ENCODE assay signal across 32 cellular contexts in genomic region chr15:38740206-38740605, GRCh38.
"Had no signal": no experiment of that assay in that cellular context is flagged by ENCODE, and none has a peak within 500 bp of the region (broad histone marks: within the 10 kb centered on the region; RNA-seq: fewer than 3 reads in every experiment).

No MANE protein-coding gene starts in this region.

- H3K27ac Mint-ChIP-seq: activated CD4-positive, alpha-beta memory T cell treated with anti-CD3 and anti-CD28 coated beads for 36 hours; activated CD4-positive, alpha-beta T cell treated with anti-CD3 and anti-CD28 coated beads for 36 hours; activated CD4-positive, alpha-beta T cell treated with anti-CD3 and anti-CD28 coated beads, Interleukin-2, amount 10 ng/mL, durations not matched to agents 24 days and 14 days; activated CD8-positive, alpha-beta memory T cell treated with anti-CD3 and anti-CD28 coated beads, Interleukin-2, amount 10 ng/mL, durations not matched to agents 7 days and 5 days; activated CD8-positive, alpha-beta T cell treated with anti-CD3 and anti-CD28 coated beads, Interleukin-2, amount 10 ng/mL, durations not matched to agents 7 days and 5 days; activated naive CD4-positive, alpha-beta T cell treated with anti-CD3 and anti-CD28 coated beads, Interleukin-2, amount 10 ng/mL, durations not matched to agents 7 days and 5 days; activated naive CD4-positive, alpha-beta T cell treated with anti-CD3 and anti-CD28 coated beads, Interleukin-2, amount 50 U/mL, for 72 hours; activated naive CD8-positive, alpha-beta T cell treated with anti-CD3 and anti-CD28 coated beads, Interleukin-2, amount 10 ng/mL, durations not matched to agents 7 days and 5 days; activated T-helper 1 cell treated with anti-CD3 and anti-CD28 coated beads, Interleukin-12 subunit alpha, Interleukin-12 subunit beta, Interleukin-2, Interleukin-4 antibody, amounts not matched to agents 30 ng/mL and 10 ng/mL and 1 ng/mL, durations not matched to agents 14 hours and 24 hours and 36 hours; activated T-helper 2 cell treated with anti-CD3 and anti-CD28 coated beads, Interferon-gamma antibody, Interleukin-2, Interleukin-4, amounts not matched to agents 10 μg/mL and 5 μg/mL and 100 μg/mL, durations not matched to agents 14 hours and 24 hours and 36 hours; T-helper 17 cell; T-helper 2 cell treated with Interferon-gamma antibody and Interleukin-4, amounts not matched to agents 5 μg/mL and 100 μg/mL, for 36 hours had no signal

- H3K27me3 ChIP-seq: body of pancreas, cardiac muscle cell, colonic mucosa, esophagus squamous epithelium had no signal

- H3K4me3 ChIP-seq: body of pancreas, cardiac muscle cell, colonic mucosa, esophagus squamous epithelium had no signal

- H3K27ac ChIP-seq: body of pancreas, cardiac muscle cell, colonic mucosa, epithelial cell of prostate, esophagus squamous epithelium had no signal

- H3K4me1 ChIP-seq: body of pancreas, colonic mucosa, esophagus squamous epithelium had no signal

- ATAC-seq: activated CD4-positive, alpha-beta T cell treated with anti-CD3 and anti-CD28 coated beads for 36 hours; activated CD8-positive, alpha-beta memory T cell treated with anti-CD3 and anti-CD28 coated beads, Interleukin-2, amount 10 ng/mL, durations not matched to agents 7 days and 5 days; activated CD8-positive, alpha-beta T cell treated with anti-CD3 and anti-CD28 coated beads, Interleukin-2, amount 10 ng/mL, durations not matched to agents 7 days and 5 days; activated naive CD4-positive, alpha-beta T cell treated with anti-CD3 and anti-CD28 coated beads, Interleukin-2, amount 50 U/mL, for 72 hours; body of pancreas; T-helper 17 cell had no signal

- H3K36me3 Mint-ChIP-seq: activated CD4-positive, alpha-beta memory T cell treated with anti-CD3 and anti-CD28 coated beads for 36 hours; activated naive CD4-positive, alpha-beta T cell treated with anti-CD3 and anti-CD28 coated beads, Interleukin-2, amount 10 ng/mL, durations not matched to agents 7 days and 5 days; activated naive CD4-positive, alpha-beta T cell treated with anti-CD3 and anti-CD28 coated beads, Interleukin-2, amount 50 U/mL, for 72 hours; activated naive CD8-positive, alpha-beta T cell treated with anti-CD3 and anti-CD28 coated beads, Interleukin-2, amount 10 ng/mL, durations not matched to agents 7 days and 5 days had no signal

- H3K9me3 Mint-ChIP-seq: activated CD4-positive, alpha-beta memory T cell treated with anti-CD3 and anti-CD28 coated beads for 36 hours; activated CD4-positive, alpha-beta T cell treated with anti-CD3 and anti-CD28 coated beads, Interleukin-2, amount 10 ng/mL, durations not matched to agents 24 days and 14 days; activated naive CD4-positive, alpha-beta T cell treated with anti-CD3 and anti-CD28 coated beads, Interleukin-2, amount 10 ng/mL, durations not matched to agents 7 days and 5 days; activated naive CD4-positive, alpha-beta T cell treated with anti-CD3 and anti-CD28 coated beads, Interleukin-2, amount 50 U/mL, for 72 hours; activated naive CD8-positive, alpha-beta T cell treated with anti-CD3 and anti-CD28 coated beads, Interleukin-2, amount 10 ng/mL, durations not matched to agents 7 days and 5 days; activated T-helper 1 cell treated with anti-CD3 and anti-CD28 coated beads, Interleukin-12 subunit alpha, Interleukin-12 subunit beta, Interleukin-2, Interleukin-4 antibody, amounts not matched to agents 30 ng/mL and 10 ng/mL and 1 ng/mL, durations not matched to agents 14 hours and 24 hours and 36 hours; activated T-helper 2 cell treated with anti-CD3 and anti-CD28 coated beads, Interferon-gamma antibody, Interleukin-2, Interleukin-4, amounts not matched to agents 10 μg/mL and 5 μg/mL and 100 μg/mL, durations not matched to agents 14 hours and 24 hours and 36 hours; T-helper 2 cell treated with Interferon-gamma antibody and Interleukin-4, amounts not matched to agents 5 μg/mL and 100 μg/mL, for 36 hours had no signal

- H3K4me1 Mint-ChIP-seq: activated CD4-positive, alpha-beta T cell treated with anti-CD3 and anti-CD28 coated beads for 36 hours; activated CD8-positive, alpha-beta memory T cell treated with anti-CD3 and anti-CD28 coated beads, Interleukin-2, amount 10 ng/mL, durations not matched to agents 7 days and 5 days; activated naive CD4-positive, alpha-beta T cell treated with anti-CD3 and anti-CD28 coated beads, Interleukin-2, amount 10 ng/mL, durations not matched to agents 7 days and 5 days; activated naive CD8-positive, alpha-beta T cell treated with anti-CD3 and anti-CD28 coated beads, Interleukin-2, amount 10 ng/mL, durations not matched to agents 7 days and 5 days; T-helper 17 cell had no signal

- H3K9me3 ChIP-seq: body of pancreas, colonic mucosa, esophagus squamous epithelium had no signal

- DNase-seq: activated CD4-positive, alpha-beta memory T cell treated with anti-CD3 and anti-CD28 coated beads for 36 hours; activated CD4-positive, alpha-beta T cell treated with anti-CD3 and anti-CD28 coated beads for 36 hours; activated CD4-positive, alpha-beta T cell treated with anti-CD3 and anti-CD28 coated beads, Interleukin-2, amount 10 ng/mL, durations not matched to agents 24 days and 14 days; activated CD4-positive, CD25-positive, alpha-beta regulatory T cell; activated CD4-positive, CD25-positive, alpha-beta regulatory T cell treated with anti-CD3 and anti-CD28 coated beads, Interleukin-2, amount 50 U/mL, for 72 hours; activated CD8-positive, alpha-beta memory T cell treated with anti-CD3 and anti-CD28 coated beads, Interleukin-2, amount 10 ng/mL, durations not matched to agents 7 days and 5 days; activated CD8-positive, alpha-beta memory T cell treated with anti-CD3 and anti-CD28 coated beads, Interleukin-2, amount 50 U/mL, for 4 hours; activated CD8-positive, alpha-beta T cell treated with anti-CD3 and anti-CD28 coated beads, Interleukin-2, amount 10 ng/mL, durations not matched to agents 7 days and 5 days; activated gamma-delta T cell; activated naive CD4-positive, alpha-beta T cell; activated naive CD4-positive, alpha-beta T cell treated with anti-CD3 and anti-CD28 coated beads, Interleukin-2, amount 10 ng/mL, durations not matched to agents 7 days and 5 days; activated naive CD8-positive, alpha-beta T cell treated with anti-CD3 and anti-CD28 coated beads, Interleukin-2, amount 10 ng/mL, durations not matched to agents 7 days and 5 days; activated T-cell treated with anti-CD3 and anti-CD28 coated beads, Interleukin-2, amount 50 U/mL, for 1 hour; activated T-cell treated with anti-CD3 and anti-CD28 coated beads, Interleukin-2, amount 50 U/mL, for 48 hours; amniotic stem cell; anterior cingulate cortex; body of pancreas; central memory CD4-positive, alpha-beta T cell; cerebellar nuclear complex; colonic mucosa; effector CD8-positive, alpha-beta T cell; esophagus squamous epithelium; head of caudate nucleus; T-helper 1 cell; T-helper 17 cell; T1000 had no signal

- H3K4me3 Mint-ChIP-seq: activated CD4-positive, alpha-beta memory T cell treated with anti-CD3 and anti-CD28 coated beads for 36 hours; activated CD4-positive, alpha-beta T cell treated with anti-CD3 and anti-CD28 coated beads for 36 hours; activated CD4-positive, alpha-beta T cell treated with anti-CD3 and anti-CD28 coated beads, Interleukin-2, amount 10 ng/mL, durations not matched to agents 24 days and 14 days; activated CD8-positive, alpha-beta memory T cell treated with anti-CD3 and anti-CD28 coated beads, Interleukin-2, amount 10 ng/mL, durations not matched to agents 7 days and 5 days; activated CD8-positive, alpha-beta T cell treated with anti-CD3 and anti-CD28 coated beads, Interleukin-2, amount 10 ng/mL, durations not matched to agents 7 days and 5 days; activated naive CD4-positive, alpha-beta T cell treated with anti-CD3 and anti-CD28 coated beads, Interleukin-2, amount 10 ng/mL, durations not matched to agents 7 days and 5 days; activated naive CD8-positive, alpha-beta T cell treated with anti-CD3 and anti-CD28 coated beads, Interleukin-2, amount 10 ng/mL, durations not matched to agents 7 days and 5 days; activated T-helper 1 cell treated with anti-CD3 and anti-CD28 coated beads, Interleukin-12 subunit alpha, Interleukin-12 subunit beta, Interleukin-2, Interleukin-4 antibody, amounts not matched to agents 30 ng/mL and 10 ng/mL and 1 ng/mL, durations not matched to agents 14 hours and 24 hours and 36 hours; T-helper 17 cell; T-helper 2 cell treated with Interferon-gamma antibody and Interleukin-4, amounts not matched to agents 5 μg/mL and 100 μg/mL, for 36 hours had no signal

- H3K36me3 ChIP-seq: cardiac muscle cell, colonic mucosa, esophagus squamous epithelium had no signal
